In the genomic region with DNA sequence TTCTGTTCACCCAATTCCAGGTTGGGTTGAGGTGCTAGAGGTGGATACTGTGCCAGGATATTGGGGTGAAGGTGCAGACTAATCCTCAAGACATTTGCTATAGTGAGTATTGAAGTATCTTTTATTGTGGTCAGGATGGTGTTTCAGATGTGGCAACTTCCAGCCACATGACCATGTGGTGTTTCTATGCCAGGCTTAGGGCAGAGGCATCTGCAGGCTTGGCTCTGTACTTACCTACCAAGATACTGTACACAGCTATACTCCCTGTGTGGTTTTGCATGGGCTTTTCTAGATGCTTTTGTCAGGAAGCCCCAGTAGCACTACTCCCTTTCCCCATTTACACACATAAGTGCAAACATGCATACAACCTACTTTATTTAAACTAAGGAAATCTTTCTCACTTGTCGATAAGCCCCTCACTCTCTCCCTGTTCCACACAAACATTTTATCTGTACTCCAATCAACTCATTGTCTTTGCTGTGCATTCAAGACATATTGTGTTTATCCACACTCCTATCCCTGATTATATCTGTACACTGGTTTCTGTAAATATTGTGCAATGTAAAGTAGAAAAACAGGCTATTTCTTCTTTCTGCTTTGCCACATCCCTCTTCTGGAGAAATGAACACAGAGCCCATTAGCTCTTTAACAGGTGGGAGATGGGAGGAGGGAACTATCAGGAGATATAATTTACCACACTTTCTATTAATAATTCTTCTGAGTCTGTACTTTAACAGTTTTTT, we compare ENCODE assay signal across 8 cellular contexts. TPM values are rescaled to one million over a fixed set of nuclear protein-coding genes. Genes with fewer than 3 reads are reported as not detected.
DNase-seq lines count a peak whose midpoint lies in the region; ATAC-seq and TF ChIP-seq lines count a peak whose summit lies in the region.

No MANE protein-coding gene starts in this region.

- no peaks in the 10 kb centered on the region for H3K27me3 ChIP-seq in OCI-LY3 (ENCODE audit: low read depth, low read length)
- H3K27me3 ChIP-seq in SJCRH30, result no peaks in the 10 kb centered on the region

- peaks cover 7% of the 10 kb centered on the region for H3K36me3 Mint-ChIP-seq in dendritic cell treated with granulocyte-macrophage colony-stimulating factor and Interleukin-4, amounts not matched to agents 40 ng/mL and 50 ng/mL, for 4 days (ENCODE audit: low read depth)

- peak overlapping the region; percentile 10; the same call in 1 of the 2 replicates for H3K4me2 ChIP-seq in OCI-LY3 (ENCODE audit: low read length)

- H3K4me1 Mint-ChIP-seq in dendritic cell treated with granulocyte-macrophage colony-stimulating factor and Interleukin-4, amounts not matched to agents 40 ng/mL and 50 ng/mL, for 4 days (ENCODE audit: low read depth), result peaks cover 17% of the 10 kb centered on the region

- peaks cover 35% of the 10 kb centered on the region for H4K20me1 ChIP-seq in OCI-LY3 (ENCODE audit: insufficient read depth, low read length)

- no peak for TF ChIP-seq CTCF in OCI-LY3 (IDR thresholded peaks at IDR 0.05; ENCODE audit: low read depth, low read length)

- H3K27ac ChIP-seq in OCI-LY3 (ENCODE audit: low read length) (no peak overlapping the region), SJCRH30 (no peak overlapping the region)

- peaks cover 19% of the 10 kb centered on the region for H3K4me1 ChIP-seq in OCI-LY3 (ENCODE audit: low read length)
- H3K4me1 ChIP-seq in SJCRH30, result no peaks in the 10 kb centered on the region

- DNase-seq in DMS114 treated with DMSO at 0.1 percent for 48 hours (lab: John Stamatoyannopoulos, UW; ENCODE audit: unreplicated experiment), result no peak
- no peak for DNase-seq in SJCRH30
- no peak for DNase-seq in anterior cingulate cortex (lab: John Stamatoyannopoulos, UW)
- DNase-seq in globus pallidus (ENCODE audit: low spot score), result no peak

- no peak overlapping the region for H2AFZ ChIP-seq in OCI-LY3 (ENCODE audit: low read depth, low read length)

- H3K36me3 ChIP-seq in OCI-LY3 (replicated peaks; ENCODE audit: low read depth, low read length), result peaks cover 27% of the 10 kb centered on the region
- H3K36me3 ChIP-seq in SJCRH30, result peaks cover 12% of the 10 kb centered on the region

- H3K4me3 ChIP-seq in OCI-LY3 (ENCODE audit: low read length) (no peak overlapping the region), SJCRH30 (no peak overlapping the region)

- H3K9ac ChIP-seq in OCI-LY3 (ENCODE audit: low read length), result no peak overlapping the region

- H3K27ac Mint-ChIP-seq in dendritic cell treated with granulocyte-macrophage colony-stimulating factor and Interleukin-4, amounts not matched to agents 40 ng/mL and 50 ng/mL, for 4 days, result peak overlapping the region; percentile 5

- H3K27me3 Mint-ChIP-seq in dendritic cell treated with granulocyte-macrophage colony-stimulating factor and Interleukin-4, amounts not matched to agents 40 ng/mL and 50 ng/mL, for 4 days, result no peaks in the 10 kb centered on the region

- H3K79me2 ChIP-seq in OCI-LY3 (ENCODE audit: low read length), result peaks cover 15% of the 10 kb centered on the region

- peak overlapping the region; percentile 11 for H3K4me3 Mint-ChIP-seq in dendritic cell treated with granulocyte-macrophage colony-stimulating factor and Interleukin-4, amounts not matched to agents 40 ng/mL and 50 ng/mL, for 4 days

- intact Hi-C loops in dendritic cell treated with granulocyte-macrophage colony-stimulating factor and Interleukin-4, amounts not matched to agents 40 ng/mL and 50 ng/mL, for 4 days (cut with micrococcal nuclease), result no loop called here

- no peaks in the 10 kb centered on the region for H3K9me3 ChIP-seq in OCI-LY3 (ENCODE audit: insufficient read depth, low read length)
- no peaks in the 10 kb centered on the region for H3K9me3 ChIP-seq in SJCRH30 (replicated peaks)

- ATAC-seq in GM18873 (IDR thresholded peaks at IDR 0.05; ENCODE audit: low FRiP score, unreplicated experiment), result peak; percentile 72
- peak; percentile 94 for ATAC-seq in HG02798 (IDR thresholded peaks at IDR 0.05; ENCODE audit: poor library complexity, unreplicated experiment)

- H3K9me3 Mint-ChIP-seq in dendritic cell treated with granulocyte-macrophage colony-stimulating factor and Interleukin-4, amounts not matched to agents 40 ng/mL and 50 ng/mL, for 4 days, result no peaks in the 10 kb centered on the region

RNA-seq across cellular contexts. Expression of a gene that starts 12.3 kb away (rescaled TPM):
- total RNA-seq in SJCRH30 (2014; rRNA removed; shearing (Covaris generic)), result 35.8 and 46.8 TPM in 2 replicates

RNA-seq across cellular contexts. Expression of a gene that starts 13.5 kb away (rescaled TPM):
- total RNA-seq in SJCRH30 (2014; rRNA removed; shearing (Covaris generic)), result 152 and 174 TPM in 2 replicates
